In the genomic region with DNA sequence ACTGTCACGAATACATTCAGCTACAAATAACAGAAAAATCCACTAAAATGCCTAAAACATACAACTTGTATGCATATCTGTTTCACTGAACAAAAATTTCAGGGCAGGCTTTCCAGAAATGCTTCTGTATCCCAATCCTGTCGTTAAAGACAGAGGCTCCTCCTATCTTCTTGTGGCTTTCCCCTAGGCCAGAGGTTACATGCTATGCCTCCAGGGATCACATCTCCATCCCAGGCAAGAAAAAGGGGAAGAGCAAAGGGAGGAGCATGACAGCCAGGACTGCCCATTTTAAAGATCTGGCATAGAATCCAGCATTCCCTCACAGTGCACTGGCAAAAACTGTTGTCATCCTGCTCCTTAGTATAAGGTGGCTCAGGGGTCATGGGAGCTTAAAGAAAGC, we compare ENCODE assay signal across 18 cellular contexts.
DNase-seq lines count a peak whose midpoint lies in the region; ATAC-seq and TF ChIP-seq lines count a peak whose summit lies in the region.
"Had no signal": no experiment of that assay in that cellular context is flagged by ENCODE, and none has a peak within 500 bp of the region (broad histone marks: within the 10 kb centered on the region; RNA-seq: fewer than 3 reads in every experiment).

No MANE protein-coding gene starts in this region.

- H3K4me3 Mint-ChIP-seq in mesothelial cell of epicardium = no peak overlapping the region
- H3K4me3 Mint-ChIP-seq in stimulated activated memory B cell treated with anti-CD40 and anti-IgM and Interleukin-4, amounts not matched to agents 10 μg/mL and 1 μg/mL and 100 μg/mL, for 72 hours = no peak overlapping the region
- H3K4me3 Mint-ChIP-seq: CD4-positive, alpha-beta T cell had no signal

- peaks cover 14% of the 10 kb centered on the region for H3K4me1 Mint-ChIP-seq in mesothelial cell of epicardium
- no peaks in the 10 kb centered on the region for H3K4me1 Mint-ChIP-seq in stimulated activated memory B cell treated with anti-CD40 and anti-IgM and Interleukin-4, amounts not matched to agents 10 μg/mL and 1 μg/mL and 100 μg/mL, for 72 hours

- no peak for ATAC-seq in GM21529 (IDR thresholded peaks at IDR 0.05; ENCODE audit: unreplicated experiment)
- no peak for ATAC-seq in stimulated activated memory B cell treated with anti-CD40 and anti-IgM and Interleukin-4, amounts not matched to agents 10 μg/mL and 1 μg/mL and 100 μg/mL, for 72 hours
- ATAC-seq: Panc1, Right ventricle myocardium inferior had no signal

- TF ChIP-seq CTCF in mesothelial cell of epicardium (IDR thresholded peaks at IDR 0.05; ENCODE audit: unreplicated experiment) = no peak

- H3K27me3 Mint-ChIP-seq in mesothelial cell of epicardium (ENCODE audit: low read depth) = no peaks in the 10 kb centered on the region
- peaks cover 15% of the 10 kb centered on the region for H3K27me3 Mint-ChIP-seq in stimulated activated memory B cell treated with anti-CD40 and anti-IgM and Interleukin-4, amounts not matched to agents 10 μg/mL and 1 μg/mL and 100 μg/mL, for 72 hours
- H3K27me3 Mint-ChIP-seq: CD4-positive, alpha-beta T cell had no signal

- peaks cover 3% of the 10 kb centered on the region for H3K36me3 Mint-ChIP-seq in mesothelial cell of epicardium
- H3K36me3 Mint-ChIP-seq in stimulated activated memory B cell treated with anti-CD40 and anti-IgM and Interleukin-4, amounts not matched to agents 10 μg/mL and 1 μg/mL and 100 μg/mL, for 72 hours = no peaks in the 10 kb centered on the region

- H3K27ac Mint-ChIP-seq in mesothelial cell of epicardium = peak overlapping the region; percentile 32
- H3K27ac Mint-ChIP-seq in stimulated activated memory B cell treated with anti-CD40 and anti-IgM and Interleukin-4, amounts not matched to agents 10 μg/mL and 1 μg/mL and 100 μg/mL, for 72 hours = no peak overlapping the region
- H3K27ac Mint-ChIP-seq: CD4-positive, alpha-beta T cell had no signal

- H3K27ac ChIP-seq in epithelial cell of prostate = peak overlapping the region; percentile 76

- peaks cover 36% of the 10 kb centered on the region for H3K9me3 Mint-ChIP-seq in mesothelial cell of epicardium
- no peaks in the 10 kb centered on the region for H3K9me3 Mint-ChIP-seq in stimulated activated memory B cell treated with anti-CD40 and anti-IgM and Interleukin-4, amounts not matched to agents 10 μg/mL and 1 μg/mL and 100 μg/mL, for 72 hours
- H3K9me3 Mint-ChIP-seq: CD4-positive, alpha-beta T cell had no signal

- DNase-seq in M059J (ENCODE audit: low read depth) (peak; percentile 24), epithelial cell of prostate (ENCODE audit: low read depth, low spot score) (no peak), mesothelial cell of epicardium (ENCODE audit: low spot score in 2 of 2, unreplicated experiment in 2 of 2) (no peak), DMS153 (lab: John Stamatoyannopoulos, UW) (no peak), retina (no peak)
- DNase-seq: BE2C; Calu3; CD4-positive, alpha-beta T cell; DMS79; GOT3; KBM-7; NCI-H1092 treated with DMSO at 0.1 percent for 48 hours; NCI-H226; NCI-H524 treated with DMSO at 0.1 percent for 48 hours had no signal
